14 cellular contexts compared by ENCODE assay signal in the genomic region with DNA sequence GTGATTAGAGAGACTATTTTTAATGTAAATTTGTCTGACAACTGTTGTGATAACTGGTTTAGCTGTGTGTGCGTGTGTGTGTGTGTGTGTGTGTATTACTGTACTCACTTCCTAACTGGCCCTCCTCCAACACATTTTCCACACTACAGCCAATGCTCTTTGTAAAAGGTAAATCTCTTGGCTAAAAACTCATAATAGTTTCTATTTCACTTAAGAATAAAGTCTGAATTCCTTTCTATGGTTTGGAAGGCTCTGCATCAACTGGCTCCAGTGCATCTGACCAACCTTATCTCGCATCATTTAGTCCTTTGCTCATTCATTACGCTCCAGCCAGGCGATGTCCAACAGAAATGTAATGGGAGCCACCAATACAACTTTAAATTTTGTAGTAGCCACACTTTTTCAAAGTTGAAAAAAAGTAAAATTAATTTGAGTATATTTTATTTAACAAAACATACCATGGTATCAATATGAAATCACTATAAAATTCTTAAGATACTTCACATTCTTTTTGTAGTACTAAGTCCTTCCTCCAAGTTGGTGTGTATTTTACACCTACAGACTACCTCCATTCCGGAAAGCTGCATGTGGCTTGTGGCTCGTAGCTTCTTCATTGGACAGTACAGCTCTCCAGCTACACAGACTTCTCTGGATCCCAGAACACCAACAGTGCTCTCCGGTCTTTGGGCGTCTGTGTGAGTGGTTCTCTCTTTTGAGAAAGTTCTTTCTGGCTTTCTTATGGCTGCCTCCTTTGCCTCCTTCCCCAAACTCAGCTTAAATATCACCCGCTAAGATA.
DNase-seq lines count a peak whose midpoint lies in the region; TF ChIP-seq lines count a peak whose summit lies in the region.
"Had no signal": no experiment of that assay in that cellular context is flagged by ENCODE, and none has a peak within 500 bp of the region (broad histone marks: within the 10 kb centered on the region; RNA-seq: fewer than 3 reads in every experiment).

No MANE protein-coding gene starts in this region.

- peaks cover 5% of the 10 kb centered on the region for H3K4me1 ChIP-seq in endodermal cell (ENCODE audit: control insufficient read depth, insufficient read depth, low read length)

- peaks cover 23% of the 10 kb centered on the region for H3K4me1 Mint-ChIP-seq in endodermal cell

- H3K9me3 Mint-ChIP-seq in endodermal cell: no peaks in the 10 kb centered on the region
- H3K9me3 Mint-ChIP-seq: T-helper 2 cell treated with Interferon-gamma antibody and Interleukin-4, amounts not matched to agents 5 μg/mL and 100 μg/mL, for 36 hours had no signal

- no peak overlapping the region for H3K27ac ChIP-seq in endodermal cell (ENCODE audit: low read depth, low read length)
- H3K27ac ChIP-seq: thyroid gland had no signal

- H3K9ac ChIP-seq in endodermal cell (ENCODE audit: extremely low read depth, low read length, poor library complexity, severe bottlenecking): no peak overlapping the region

- peaks cover 4% of the 10 kb centered on the region; the same call in 1 of the 2 replicates for H3K36me3 ChIP-seq in MG63
- peaks cover 9% of the 10 kb centered on the region for H3K36me3 ChIP-seq in endodermal cell (ENCODE audit: control insufficient read depth, insufficient read depth, low read length)
- H3K36me3 ChIP-seq: thyroid gland had no signal

- H3K9me3 ChIP-seq in MG63: no peaks in the 10 kb centered on the region
- H3K9me3 ChIP-seq in endodermal cell (ENCODE audit: control insufficient read depth, low read length): no peaks in the 10 kb centered on the region
- H3K9me3 ChIP-seq: thyroid gland had no signal

- H3K27me3 ChIP-seq in MG63 (no peaks in the 10 kb centered on the region), endodermal cell (ENCODE audit: control insufficient read depth, insufficient read depth, low read length, poor library complexity, severe bottlenecking) (no peaks in the 10 kb centered on the region)
- H3K27me3 ChIP-seq: thyroid gland had no signal

- H3K27ac Mint-ChIP-seq in endodermal cell: peak overlapping the region; percentile 24
- H3K27ac Mint-ChIP-seq: T-helper 2 cell treated with Interferon-gamma antibody and Interleukin-4, amounts not matched to agents 5 μg/mL and 100 μg/mL, for 36 hours had no signal

- 94 to 98% methylated on average over 7 to 8 of the region's 9 CpGs for WGBS in endodermal cell (ENCODE audit: insufficient coverage in 1 of 2, insufficient read length in 1 of 2), 2 experiments

- H3K36me3 Mint-ChIP-seq in endodermal cell (ENCODE audit: low read depth): peaks cover 27% of the 10 kb centered on the region

- no peaks in the 10 kb centered on the region for H3K27me3 Mint-ChIP-seq in endodermal cell (ENCODE audit: insufficient read depth)

- DNase-seq in EL: peak; percentile 73
- DNase-seq in MG63: peak; percentile 53
- no peak for DNase-seq in endodermal cell
- peak; percentile 32 for DNase-seq in myocyte (ENCODE audit: low read depth)
- no peak for DNase-seq in NOMO-1 treated with dmso at 0.1 percent for 144 hours (lab: John Stamatoyannopoulos, UW; ENCODE audit: unreplicated experiment)
- DNase-seq in NCI-H748 treated with DMSO at 0.1 percent for 48 hours (lab: John Stamatoyannopoulos, UW): no peak
- DNase-seq in ecto neural progenitor cell (ENCODE audit: low spot score): no peak
- no peak for DNase-seq in GM13977 (ENCODE audit: low spot score)
- DNase-seq: GOT3, kidney, NCI-H1694, small intestine had no signal

- in situ Hi-C loops in GM13977 (cut with MboI; ENCODE audit: low pct_unique_long_range_greater_than_20kb, low sequenced_read_pairs, unreplicated experiment): no loop called here

- H3K4me3 Mint-ChIP-seq in endodermal cell: no peak overlapping the region
- H3K4me3 Mint-ChIP-seq: T-helper 2 cell treated with Interferon-gamma antibody and Interleukin-4, amounts not matched to agents 5 μg/mL and 100 μg/mL, for 36 hours had no signal

- no peak overlapping the region for H3K4me3 ChIP-seq in MG63
- no peak overlapping the region for H3K4me3 ChIP-seq in endodermal cell (ENCODE audit: low read length)
- H3K4me3 ChIP-seq: thyroid gland had no signal

- TF ChIP-seq CTCF in endodermal cell (conservative IDR thresholded peaks at IDR 0.05) (no peak), GM13977 (IDR thresholded peaks at IDR 0.05; ENCODE audit: extremely low read depth, insufficient read depth, missing control alignments) (no peak)

Comparison
In these comparisons a context has a peak if more than half of its experiments do, and no peak if none do; other contexts are left out.
1. DNase-seq: peak in EL (single experiment), MG63 (single experiment) and myocyte (single experiment); none in endodermal cell (single experiment), NOMO-1 treated with dmso at 0.1 percent for 144 hours (single experiment), NCI-H748 treated with DMSO at 0.1 percent for 48 hours (single experiment), ecto neural progenitor cell (single experiment) and GM13977 (single experiment).